ENCODE assay signal across 16 cellular contexts in genomic region chr1:157201767-157202166, GRCh38.
"Had no signal": no experiment of that assay in that cellular context is flagged by ENCODE, and none has a peak within 500 bp of the region (broad histone marks: within the 10 kb centered on the region; RNA-seq: fewer than 3 reads in every experiment).

No MANE protein-coding gene starts in this region.

- H3K9me3 ChIP-seq: gastrocnemius medialis, thyroid gland, uterus had no signal

- DNase-seq: activated CD4-positive, alpha-beta T cell treated with anti-CD3 and anti-CD28 coated beads, Interleukin-2, amount 50 U/mL, for 4 hours; activated CD4-positive, CD25-positive, alpha-beta regulatory T cell treated with anti-CD3 and anti-CD28 coated beads, Interleukin-2, amount 50 U/mL, for 72 hours; activated naive CD4-positive, alpha-beta T cell treated with anti-CD3 and anti-CD28 coated beads, Interleukin-2, amount 50 U/mL, for 16 hours; dermis blood vessel endothelial cell; effector memory CD8-positive, alpha-beta T cell; gastrocnemius medialis; mesenchymal stem cell; natural killer cell; retina; stimulated activated CD4-positive, alpha-beta T cell treated with anti-CD3 and anti-CD28 coated beads, Interleukin-4, amount 100 ng/mL, for 1 hour; stimulated activated naive B cell treated with anti-CD40 and anti-IgM and Interleukin-4, amounts not matched to agents 10 μg/mL and 1 μg/mL and 100 μg/mL, for 72 hours; thyroid gland; uterus had no signal

- H3K27ac ChIP-seq: epithelial cell of prostate, gastrocnemius medialis, thyroid gland, uterus had no signal

- H3K27me3 ChIP-seq: thyroid gland, uterus had no signal

- H3K4me1 ChIP-seq: gastrocnemius medialis, thyroid gland, uterus had no signal

- H3K36me3 ChIP-seq: gastrocnemius medialis, thyroid gland, uterus had no signal

- H3K4me3 ChIP-seq: gastrocnemius medialis, thyroid gland, uterus had no signal

- ATAC-seq: activated T-helper 17 cell treated with anti-CD3 and anti-CD28 coated beads, Interleukin-2, amount 50 U/mL, for 72 hours; effector memory CD8-positive, alpha-beta T cell; gastrocnemius medialis; left lobe of liver; natural killer cell; stimulated activated naive B cell treated with anti-CD40 and anti-IgM and Interleukin-4, amounts not matched to agents 10 μg/mL and 1 μg/mL and 100 μg/mL, for 72 hours had no signal
